Comparison of ENCODE assay signal across 9 cellular contexts in the genomic region with DNA sequence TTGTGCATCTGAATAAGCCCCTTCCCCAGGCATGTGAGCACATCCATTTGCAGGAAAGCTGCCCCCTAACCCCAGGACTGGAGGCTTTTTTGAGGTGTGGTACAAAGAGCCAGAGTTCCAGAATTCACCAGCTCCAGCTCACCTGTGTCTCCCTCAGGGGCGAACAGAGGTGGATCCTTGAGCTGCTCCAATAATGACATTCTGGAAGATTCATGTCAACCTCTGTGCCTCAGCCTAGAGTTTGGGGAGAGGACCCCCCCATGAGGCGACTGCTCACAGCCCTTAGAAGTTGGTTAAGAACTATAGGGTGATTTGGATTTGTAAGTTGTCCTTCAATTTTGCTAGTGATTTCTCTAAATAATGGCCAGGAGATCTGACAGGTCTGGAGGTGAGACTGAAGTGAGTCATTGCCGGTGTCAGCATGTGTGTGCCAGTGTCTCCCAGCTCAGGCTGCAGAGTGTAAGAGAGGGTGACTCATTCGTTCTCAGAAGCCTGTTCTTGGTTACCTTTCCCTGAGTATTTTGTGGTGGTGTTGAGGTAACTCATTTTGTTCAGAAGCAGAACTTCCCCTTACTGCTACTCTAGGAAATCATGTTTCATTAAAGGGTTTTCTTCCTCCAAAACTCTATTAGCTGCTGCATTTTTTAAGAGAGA.
DNase-seq lines count a peak whose midpoint lies in the region; ATAC-seq and TF ChIP-seq lines count a peak whose summit lies in the region.
"Had no signal": no experiment of that assay in that cellular context is flagged by ENCODE, and none has a peak within 500 bp of the region (broad histone marks: within the 10 kb centered on the region; RNA-seq: fewer than 3 reads in every experiment).

No MANE protein-coding gene starts in this region.

- intact Hi-C loops in mammary epithelial cell (cut with micrococcal nuclease) = no loop called here

- TF ChIP-seq CTCF in mammary epithelial cell (conservative IDR thresholded peaks at IDR 0.05 in 1 of 2, IDR thresholded peaks at IDR 0.05 in 1 of 2; ENCODE audit: extremely low read depth in 1 of 2, insufficient read depth in 1 of 2, low read depth in 1 of 2, low read length in 2 of 2) = no peak

- no peak overlapping the region for H2AFZ ChIP-seq in mammary epithelial cell (ENCODE audit: low read depth, low read length)

- H3K4me3 ChIP-seq in mammary epithelial cell (replicated peaks in 1 of 3; ENCODE audit: insufficient read depth in 1 of 3, low read depth in 2 of 3, low read length in 3 of 3) = no peak overlapping the region
- H3K4me3 ChIP-seq: SK-N-MC had no signal

- H3K79me2 ChIP-seq in mammary epithelial cell (ENCODE audit: insufficient read depth, low read length) = no peaks in the 10 kb centered on the region

- H3K9me3 ChIP-seq in mammary epithelial cell (replicated peaks; ENCODE audit: insufficient read depth, low read length) = no peaks in the 10 kb centered on the region

- in situ Hi-C loops in mammary epithelial cell (cut with MboI; ENCODE audit: low sequenced_read_pairs in 2 of 2) = no loop called here

- peak overlapping the region; percentile 46 for H3K4me2 ChIP-seq in mammary epithelial cell (ENCODE audit: insufficient read depth, low read depth, low read length)

- WGBS in mammary epithelial cell (ENCODE audit: low coverage, missing lambda C conversion rate) = 15% methylated on average over 4 of the region's 4 CpGs

- no peaks in the 10 kb centered on the region for H3K27me3 ChIP-seq in mammary epithelial cell (ENCODE audit: insufficient read depth, low read length)

- H3K27ac ChIP-seq in mammary epithelial cell (ENCODE audit: insufficient read depth, low read depth, low read length) = no peak overlapping the region
- H3K27ac ChIP-seq: SK-N-MC had no signal

- peaks cover 34% of the 10 kb centered on the region for H3K4me1 ChIP-seq in mammary epithelial cell (ENCODE audit: insufficient read depth, low read length)

- CTCF ChIA-PET in mammary epithelial cell (lab: Charles Lee; ENCODE audit: low non-redundant PET) = no interaction called here

- dilution Hi-C loops in mammary epithelial cell (cut with HindIII; ENCODE audit: low sequenced_read_pairs) = no loop called here

- peak; percentile 96 for ATAC-seq in GM18858 (IDR thresholded peaks at IDR 0.05; ENCODE audit: unreplicated experiment)
- peak; percentile 94 for ATAC-seq in HG02759 (IDR thresholded peaks at IDR 0.05; ENCODE audit: unreplicated experiment)
- no peak for ATAC-seq in GM19397 (IDR thresholded peaks at IDR 0.05; ENCODE audit: unreplicated experiment)

- H4K20me1 ChIP-seq in mammary epithelial cell (ENCODE audit: insufficient read depth, low read length) = no peaks in the 10 kb centered on the region

- DNase-seq in NOMO-1 treated with DMSO at 0.1 percent for 48 hours (lab: John Stamatoyannopoulos, UW; ENCODE audit: unreplicated experiment) (peak; percentile 69), mammary epithelial cell (peak; percentile 95), NCI-H2171 treated with DMSO at 0.1 percent for 48 hours (lab: John Stamatoyannopoulos, UW) (no peak), NCI-H1092 treated with DMSO at 0.1 percent for 48 hours (lab: John Stamatoyannopoulos, UW) (no peak)
- peak; percentile 39 to 51 for DNase-seq in stimulated activated CD4-positive, alpha-beta T cell treated with anti-CD3 and anti-CD28 coated beads, Interleukin-2, amount 100 ng/mL, for 24 hours

- H3K9ac ChIP-seq in mammary epithelial cell (ENCODE audit: insufficient read depth, low read length) = no peak overlapping the region

- H3K36me3 ChIP-seq in mammary epithelial cell (ENCODE audit: insufficient read depth, low read length) = peaks cover 2% of the 10 kb centered on the region

- no TSS peak for BruUV-seq in mammary epithelial cell (replicated peaks; lab: Mats Ljungman, UMichigan)

Comparison
In these comparisons a context has a peak if more than half of its experiments do, and no peak if none do; other contexts are left out.
1. DNase-seq: peak in NOMO-1 treated with DMSO at 0.1 percent for 48 hours (single experiment), mammary epithelial cell (single experiment) and stimulated activated CD4-positive, alpha-beta T cell treated with anti-CD3 and anti-CD28 coated beads, Interleukin-2, amount 100 ng/mL, for 24 hours (2 of 2); none in NCI-H2171 treated with DMSO at 0.1 percent for 48 hours (single experiment) and NCI-H1092 treated with DMSO at 0.1 percent for 48 hours (single experiment).